In genomic region chr1:202184750-202185460, GRCh38 we compare ENCODE assay signal across 8 cellular contexts. TPM values are rescaled to one million over a fixed set of nuclear protein-coding genes. Genes with fewer than 3 reads are reported as not detected.
DNase-seq lines count a peak whose midpoint lies in the region; ATAC-seq, FAIRE-seq and TF ChIP-seq lines count a peak whose summit lies in the region.

No MANE protein-coding gene starts in this region.

- no peak overlapping the region for H4K91ac ChIP-seq in H1 (replicated peaks; ENCODE audit: insufficient read length, low read length)

- H3K4me1 ChIP-seq in H1 (replicated peaks in 1 of 4; ENCODE audit: control insufficient read depth in 3 of 4, insufficient read depth in 4 of 4, low read length in 3 of 4) = peaks cover 0 to 6% (median 4%) of the 10 kb centered on the region in 4 experiments; a peak in 5 of 7 replicates

- no peak for TF ChIP-seq EP300 in H1 (IDR thresholded peaks at IDR 0.05; ENCODE audit: borderline replicate concordance in 1 of 2, low read depth in 2 of 2, low read length in 2 of 2)

- H3K4me3 ChIP-seq in H1 (ENCODE audit: extremely low read depth in 1 of 4, insufficient read depth in 2 of 4, low read depth in 3 of 4, low read length in 4 of 4) = no peak overlapping the region

- H3K79me2 ChIP-seq in H1 (ENCODE audit: control insufficient read depth in 1 of 2, insufficient read depth in 2 of 2, low read length in 2 of 2) = no peaks in the 10 kb centered on the region

- CTCF ChIA-PET in activated CD8-positive, alpha-beta T cell treated with anti-CD3 and anti-CD28 coated beads for 36 hours (lab: Charles Lee) = interaction anchor here (0.6 to 9.8 kb wide), 13 partner anchors 10 to 142 kb away, joined by 3 to 58 read pairs (median 5); partner anchors contain the start of genes LGR6 and PTPN7
- CTCF ChIA-PET in H1 (lab: Charles Lee; ENCODE audit: partially characterized antibody) = interaction anchor here (0.6 to 8.2 kb wide), 21 partner anchors 10 to 532 kb away, joined by 3 to 107 read pairs (median 5); partner anchors contain the start of genes LGR6 and PTPN7

- H3K14ac ChIP-seq in H1 (ENCODE audit: insufficient read length) = no peak overlapping the region

- no peak overlapping the region for H2AK5ac ChIP-seq in H1 (ENCODE audit: low read depth, low read length)

- no peak overlapping the region for H3K4me3 Mint-ChIP-seq in activated CD8-positive, alpha-beta T cell treated with anti-CD3 and anti-CD28 coated beads for 36 hours
- no peak overlapping the region for H3K4me3 Mint-ChIP-seq in memory B cell

- H3K4me2 ChIP-seq in H1 (ENCODE audit: insufficient read depth in 1 of 2, low read depth in 2 of 2, low read length in 2 of 2) = peak overlapping the region; percentile 3 to 24; a peak in 3 of 4 replicates

- H3K56ac ChIP-seq in H1 (replicated peaks; ENCODE audit: insufficient read length, low read depth, low read length) = no peak overlapping the region

- no peak overlapping the region for H4K5ac ChIP-seq in H1 (ENCODE audit: insufficient read length, low read depth, low read length)

- no peak overlapping the region for H3K4ac ChIP-seq in H1 (replicated peaks; ENCODE audit: insufficient read length, low read depth, low read length)

- H2BK5ac ChIP-seq in H1 (ENCODE audit: low read depth, low read length) = 0 out of 2 replicates have a peak overlapping the region, but pooled peaks have one; percentile 66

- H3K27ac ChIP-seq in H1 (ENCODE audit: low read depth, low read length) = no peak overlapping the region

- 0 out of 2 replicates have a peak overlapping the region, but pooled peaks have one; percentile 9 for H2BK12ac ChIP-seq in H1 (ENCODE audit: low read depth, low read length)

- peak; percentile 89 for TF ChIP-seq CTCF in activated CD8-positive, alpha-beta T cell treated with anti-CD3 and anti-CD28 coated beads for 36 hours (IDR thresholded peaks at IDR 0.05)
- TF ChIP-seq CTCF in H1 (IDR thresholded peaks at IDR 0.05; ENCODE audit: control extremely low read depth in 1 of 3, insufficient read depth in 1 of 3, low read depth in 1 of 3, low read length in 3 of 3) = peak; percentile 89 to 99 (median 97)

- 0 out of 2 replicates have a peak overlapping the region, but pooled peaks have one; percentile 61 for H2BK15ac ChIP-seq in H1 (ENCODE audit: low read length)

- intact Hi-C loops in activated CD8-positive, alpha-beta T cell treated with anti-CD3 and anti-CD28 coated beads for 36 hours (cut with micrococcal nuclease) = loop anchor here (2.0 kb wide), 1 partner anchor 20 kb away; no protein-coding TSS in a partner anchor

- H2BK120ac ChIP-seq in H1 (replicated peaks; ENCODE audit: low read depth, low read length) = no peak overlapping the region

- TF ChIP-seq POLR2A in H1 (IDR thresholded peaks at IDR 0.05; ENCODE audit: control extremely low read depth in 1 of 2, low read depth in 2 of 2, low read length in 2 of 2) = no peak

- H2BK20ac ChIP-seq in H1 (ENCODE audit: low read length) = no peak overlapping the region

- no peaks in the 10 kb centered on the region for H4K20me1 ChIP-seq in H1 (replicated peaks in 1 of 2; ENCODE audit: control insufficient read depth in 1 of 2, insufficient read depth in 2 of 2, low read length in 2 of 2)

- no peaks in the 10 kb centered on the region for H3K79me1 ChIP-seq in H1 (ENCODE audit: low read depth, low read length)

- ATAC-seq in activated CD8-positive, alpha-beta T cell treated with anti-CD3 and anti-CD28 coated beads for 36 hours = peak; percentile 62
- ATAC-seq in memory B cell (ENCODE audit: low read depth) = peak; percentile 45
- no peak for ATAC-seq in GM21737 (IDR thresholded peaks at IDR 0.05; ENCODE audit: unreplicated experiment)

- peak overlapping the region; percentile 51 for H4K8ac ChIP-seq in H1 (ENCODE audit: extremely low read depth, insufficient read depth, low read length)

- no peak overlapping the region for H3K9ac ChIP-seq in H1 (replicated peaks in 1 of 4; ENCODE audit: extremely low read depth in 1 of 4, low read depth in 3 of 4, low read length in 3 of 4)

- peak overlapping the region; percentile 48 for H3K18ac ChIP-seq in H1 (ENCODE audit: extremely low read depth, low read length)

- H3K4me1 Mint-ChIP-seq in activated CD8-positive, alpha-beta T cell treated with anti-CD3 and anti-CD28 coated beads for 36 hours (ENCODE audit: low read depth) = peaks cover 14% of the 10 kb centered on the region
- H3K4me1 Mint-ChIP-seq in memory B cell = peaks cover 16% of the 10 kb centered on the region

- H3K27me3 ChIP-seq in H1 (replicated peaks in 1 of 4; ENCODE audit: control insufficient read depth in 3 of 4, extremely low read depth in 1 of 4, insufficient read depth in 3 of 4, low read length in 3 of 4) = no peaks in the 10 kb centered on the region; a peak in 3 of 7 replicates

- TF ChIP-seq RAD21 in H1 (IDR thresholded peaks at IDR 0.05 in 1 of 2, conservative IDR thresholded peaks at IDR 0.05 in 1 of 2; ENCODE audit: low read depth in 2 of 2, low read length in 2 of 2) = peak; percentile 79 to 84

- H3K23me2 ChIP-seq in H1 (ENCODE audit: low read depth, low read length) = no peaks in the 10 kb centered on the region; the same call in 1 of the 2 replicates

- H3K27ac Mint-ChIP-seq in activated CD8-positive, alpha-beta T cell treated with anti-CD3 and anti-CD28 coated beads for 36 hours = no peak overlapping the region
- H3K27ac Mint-ChIP-seq in memory B cell = no peak overlapping the region

- H3K27me3 Mint-ChIP-seq in activated CD8-positive, alpha-beta T cell treated with anti-CD3 and anti-CD28 coated beads for 36 hours = no peaks in the 10 kb centered on the region
- peaks cover 27% of the 10 kb centered on the region for H3K27me3 Mint-ChIP-seq in memory B cell

- no peaks in the 10 kb centered on the region for H3K36me3 ChIP-seq in H1 (ENCODE audit: control insufficient read depth in 2 of 4, insufficient read depth in 4 of 4, low read length in 3 of 4)

- peak; percentile 97 for FAIRE-seq in H1 (lab: Jason Lieb, UNC)

- no peaks in the 10 kb centered on the region for H3K9me3 Mint-ChIP-seq in activated CD8-positive, alpha-beta T cell treated with anti-CD3 and anti-CD28 coated beads for 36 hours
- no peaks in the 10 kb centered on the region for H3K9me3 Mint-ChIP-seq in memory B cell

- H3K23ac ChIP-seq in H1 (ENCODE audit: insufficient read length) = no peak overlapping the region

- POLR2A ChIA-PET in activated CD8-positive, alpha-beta T cell treated with anti-CD3 and anti-CD28 coated beads for 36 hours (lab: Charles Lee) = no interaction called here
- POLR2A ChIA-PET in H1 (lab: Charles Lee; ENCODE audit: partially characterized antibody) = interaction anchor here (0.9 to 1.8 kb wide), 2 partner anchors 8 to 31 kb away, joined by 3 read pairs; partner anchors contain the start of gene LGR6

- peak; percentile 73 for DNase-seq in DMS 273 treated with DMSO at 0.1 percent for 48 hours (lab: John Stamatoyannopoulos, UW)
- DNase-seq in HPDE6-E6E7 (ENCODE audit: extremely low spot score) = peak; percentile 84
- DNase-seq in NCI-H82 (lab: John Stamatoyannopoulos, UW) = peak; percentile 99
- DNase-seq in activated CD8-positive, alpha-beta T cell treated with anti-CD3 and anti-CD28 coated beads for 36 hours = peak; percentile 80
- DNase-seq in H1 (ENCODE audit: low read depth in 1 of 2, low spot score in 2 of 2) = peak; percentile 97 to 99
- DNase-seq in memory B cell (ENCODE audit: low spot score in 2 of 2) = peak in 1 of 2 donors; percentile 49
- DNase-seq in stimulated activated CD8-positive, alpha-beta memory T cell treated with anti-CD3 and anti-CD28 coated beads, Interleukin-15, amount 100 ng/mL, for 48 hours (ENCODE audit: low read depth in 2 of 2) = peak; percentile 63 to 65

- no peaks in the 10 kb centered on the region for H3K36me3 Mint-ChIP-seq in activated CD8-positive, alpha-beta T cell treated with anti-CD3 and anti-CD28 coated beads for 36 hours (ENCODE audit: low read depth)
- H3K36me3 Mint-ChIP-seq in memory B cell = no peaks in the 10 kb centered on the region

- peak overlapping the region; percentile 2; the same call in 1 of the 2 replicates for H2AFZ ChIP-seq in H1 (ENCODE audit: low read length)

- 34% methylated on average over 17 of the region's 19 CpGs; no CpG with 5 or more reads in 1 of the 2 experiments for WGBS in H1 (ENCODE audit: extremely low coverage in 1 of 2, insufficient coverage in 1 of 2, insufficient read length in 1 of 2, insufficient replicate concordance in 2 of 2, low coverage in 1 of 2, low lambda C conversion rate in 2 of 2, missing lambda C conversion rate in 1 of 2), 2 experiments

- no peaks in the 10 kb centered on the region for H3K9me3 ChIP-seq in H1 (ENCODE audit: insufficient read depth in 2 of 2, low read depth in 1 of 2, low read length in 1 of 2)

RNA-seq across cellular contexts. Expression of gene LGR6, which starts 8.7 kb away (rescaled TPM):
- under 1 TPM; 0.34 TPM for total RNA-seq in activated CD8-positive, alpha-beta T cell treated with anti-CD3 and anti-CD28 coated beads for 36 hours
- 0.50 and 1.1 TPM in 2 replicates for total RNA-seq in H1 (2021; fragmentation: NEBNext Ultra II Directional; extraction: Animal tissue kit (Norgen Biotek cat#: 25700))
- 1.0 and 1.3 TPM in 2 replicates for polyA plus RNA-seq in H1 (2011; rRNA removed)
- polyA plus RNA-seq in H1 (2011; cell fraction: cytosol; rRNA removed) = 0.56 TPM
- polyA plus RNA-seq in H1 (2011; cell fraction: nucleus; rRNA removed) = 1.6 TPM
- polyA plus RNA-seq in H1 (2012, experiment 1 of 2) = 0.36 to 1.2 TPM (median 0.82 TPM) in 4 replicates
- 0.59 TPM for polyA plus RNA-seq in H1 (2012, experiment 2 of 2)
- 1.0 TPM for polyA plus RNA-seq in H1 (2013, experiment 1 of 2)
- polyA plus RNA-seq in H1 (2013, experiment 2 of 2) = 1.0 TPM
- 0.66 and 0.91 TPM in 2 replicates for polyA minus RNA-seq in H1 (2011; rRNA and poly(A)+ RNA removed)
- polyA minus RNA-seq in H1 (2011; cell fraction: cytosol; rRNA and poly(A)+ RNA removed) = 2.3 TPM
- 1.7 TPM for polyA minus RNA-seq in H1 (2011; cell fraction: nucleus; rRNA and poly(A)+ RNA removed)

RNA-seq across cellular contexts. Expression of gene PTPN7, which starts 24.5 kb away (rescaled TPM):
- total RNA-seq in activated CD8-positive, alpha-beta T cell treated with anti-CD3 and anti-CD28 coated beads for 36 hours = 100 to 1,000 TPM; 195 to 200 TPM
- total RNA-seq in H1 (2021; fragmentation: NEBNext Ultra II Directional; extraction: Animal tissue kit (Norgen Biotek cat#: 25700)) = not detected in 2 replicates
- 0.20 TPM in 2 replicates for polyA plus RNA-seq in H1 (2011; rRNA removed)
- 0.31 TPM for polyA plus RNA-seq in H1 (2011; cell fraction: cytosol; rRNA removed)
- polyA plus RNA-seq in H1 (2011; cell fraction: nucleus; rRNA removed) = 0.46 TPM
- polyA plus RNA-seq in H1 (2012, experiment 1 of 2) = 0.11 to 0.37 TPM (median 0.14 TPM) in 3 of 4 replicates, not detected in the other
- 0.13 TPM for polyA plus RNA-seq in H1 (2012, experiment 2 of 2)
- polyA plus RNA-seq in H1 (2013, experiment 1 of 2) = 0.12 TPM
- 0.11 TPM for polyA plus RNA-seq in H1 (2013, experiment 2 of 2)
- 0.10 TPM in 1 of 2 replicates, not detected in the other for polyA minus RNA-seq in H1 (2011; rRNA and poly(A)+ RNA removed)
- polyA minus RNA-seq in H1 (2011; cell fraction: cytosol; rRNA and poly(A)+ RNA removed) = not detected
- polyA minus RNA-seq in H1 (2011; cell fraction: nucleus; rRNA and poly(A)+ RNA removed) = not detected

RNA-seq across cellular contexts. Expression of gene ARL8A, which starts 40.4 kb away (rescaled TPM):
- 10 to 100 TPM; 25.8 to 33.7 TPM for total RNA-seq in activated CD8-positive, alpha-beta T cell treated with anti-CD3 and anti-CD28 coated beads for 36 hours
- total RNA-seq in H1 (2021; fragmentation: NEBNext Ultra II Directional; extraction: Animal tissue kit (Norgen Biotek cat#: 25700)) = 58.7 and 59.0 TPM in 2 replicates
- 40.3 and 41.7 TPM in 2 replicates for polyA plus RNA-seq in H1 (2011; rRNA removed)
- 39.3 TPM for polyA plus RNA-seq in H1 (2011; cell fraction: cytosol; rRNA removed)
- 35.6 TPM for polyA plus RNA-seq in H1 (2011; cell fraction: nucleus; rRNA removed)
- 35.1 to 57.5 TPM (median 42.3 TPM) in 4 replicates for polyA plus RNA-seq in H1 (2012, experiment 1 of 2)
- 35.7 TPM for polyA plus RNA-seq in H1 (2012, experiment 2 of 2)
- 26.4 TPM for polyA plus RNA-seq in H1 (2013, experiment 1 of 2)
- polyA plus RNA-seq in H1 (2013, experiment 2 of 2) = 26.9 TPM
- polyA minus RNA-seq in H1 (2011; rRNA and poly(A)+ RNA removed) = 20.7 and 22.3 TPM in 2 replicates
- polyA minus RNA-seq in H1 (2011; cell fraction: cytosol; rRNA and poly(A)+ RNA removed) = 23.3 TPM
- polyA minus RNA-seq in H1 (2011; cell fraction: nucleus; rRNA and poly(A)+ RNA removed) = 16.2 TPM

Comparison
In these comparisons a context has a peak if more than half of its experiments do, and no peak if none do; other contexts are left out.
1. RNA of gene PTPN7, which starts 24.5 kb away (total RNA-seq): 195 to 200 TPM in activated CD8-positive, alpha-beta T cell treated with anti-CD3 and anti-CD28 coated beads for 36 hours; not detected in H1; every median in the first group is over 100 times any median in the second.